Comparison of ENCODE assay signal across 10 cellular contexts in the genomic region with DNA sequence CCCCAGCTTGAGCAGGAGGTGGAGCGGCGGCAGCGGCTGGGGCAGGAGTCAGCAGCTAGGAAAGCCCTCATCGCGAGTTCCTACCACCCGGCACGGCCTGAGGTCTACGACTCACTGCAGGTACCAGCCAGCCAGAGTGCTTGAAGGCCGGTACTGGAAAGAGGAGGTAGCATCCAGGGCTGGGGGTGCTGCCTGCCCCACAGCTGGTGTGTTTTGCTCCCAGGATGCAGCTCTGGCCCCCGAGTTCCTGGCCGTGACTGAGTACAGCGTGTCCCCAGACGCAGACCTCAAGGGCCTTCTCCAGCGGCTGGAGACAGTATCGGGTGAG. TPM values are rescaled to one million over a fixed set of nuclear protein-coding genes. Genes with fewer than 3 reads are reported as not detected.
DNase-seq lines count a peak whose midpoint lies in the region; ATAC-seq and TF ChIP-seq lines count a peak whose summit lies in the region.
"Had no signal": no experiment of that assay in that cellular context is flagged by ENCODE, and none has a peak within 500 bp of the region (broad histone marks: within the 10 kb centered on the region; RNA-seq: fewer than 3 reads in every experiment).

No MANE protein-coding gene starts in this region.

- no peaks in the 10 kb centered on the region for H3K9me3 ChIP-seq in hepatocyte (ENCODE audit: low read depth)

- no peak overlapping the region for H3K27ac Mint-ChIP-seq in activated naive CD4-positive, alpha-beta T cell treated with anti-CD3 and anti-CD28 coated beads for 36 hours
- H3K27ac Mint-ChIP-seq in activated CD8-positive, alpha-beta T cell treated with anti-CD3 and anti-CD28 coated beads for 36 hours = no peak overlapping the region
- no peak overlapping the region for H3K27ac Mint-ChIP-seq in stimulated activated naive CD8-positive, alpha-beta T cell treated with anti-CD3 and anti-CD28 coated beads, Interleukin-15, amount 100 ng/mL, for 72 hours

- H3K4me1 Mint-ChIP-seq in activated naive CD4-positive, alpha-beta T cell treated with anti-CD3 and anti-CD28 coated beads for 36 hours (ENCODE audit: low read depth) = peaks cover 43% of the 10 kb centered on the region
- H3K4me1 Mint-ChIP-seq in activated CD8-positive, alpha-beta T cell treated with anti-CD3 and anti-CD28 coated beads for 36 hours (ENCODE audit: low read depth) = peaks cover 33% of the 10 kb centered on the region
- H3K4me1 Mint-ChIP-seq in stimulated activated naive CD8-positive, alpha-beta T cell treated with anti-CD3 and anti-CD28 coated beads, Interleukin-15, amount 100 ng/mL, for 72 hours = peaks cover 52% of the 10 kb centered on the region

- H3K9me2 ChIP-seq in hepatocyte (replicated peaks; ENCODE audit: insufficient read depth) = no peaks in the 10 kb centered on the region

- 94% methylated on average over 15 of the region's 15 CpGs for WGBS in hepatocyte (ENCODE audit: low lambda C conversion rate, missing lambda C conversion rate)

- no peaks in the 10 kb centered on the region for H3K27me3 Mint-ChIP-seq in activated naive CD4-positive, alpha-beta T cell treated with anti-CD3 and anti-CD28 coated beads for 36 hours (ENCODE audit: low read depth)
- no peaks in the 10 kb centered on the region for H3K27me3 Mint-ChIP-seq in activated CD8-positive, alpha-beta T cell treated with anti-CD3 and anti-CD28 coated beads for 36 hours
- no peaks in the 10 kb centered on the region for H3K27me3 Mint-ChIP-seq in stimulated activated naive CD8-positive, alpha-beta T cell treated with anti-CD3 and anti-CD28 coated beads, Interleukin-15, amount 100 ng/mL, for 72 hours

- H3K36me3 Mint-ChIP-seq in activated naive CD4-positive, alpha-beta T cell treated with anti-CD3 and anti-CD28 coated beads for 36 hours (ENCODE audit: low read depth) = peaks cover 5% of the 10 kb centered on the region
- peaks cover 9% of the 10 kb centered on the region for H3K36me3 Mint-ChIP-seq in activated CD8-positive, alpha-beta T cell treated with anti-CD3 and anti-CD28 coated beads for 36 hours (ENCODE audit: low read depth)

- H3K27ac ChIP-seq in hepatocyte = no peak overlapping the region

- POLR2A ChIA-PET in activated CD8-positive, alpha-beta T cell treated with anti-CD3 and anti-CD28 coated beads for 36 hours (lab: Charles Lee) = interaction anchor here (2.1 to 2.9 kb wide), 2 partner anchors 10 to 256 kb away, joined by 10 to 12 read pairs; a partner anchor contains a TSS

- H3K4me3 Mint-ChIP-seq in activated naive CD4-positive, alpha-beta T cell treated with anti-CD3 and anti-CD28 coated beads for 36 hours = peak overlapping the region; percentile 90
- H3K4me3 Mint-ChIP-seq in activated CD8-positive, alpha-beta T cell treated with anti-CD3 and anti-CD28 coated beads for 36 hours = peak overlapping the region; percentile 95
- H3K4me3 Mint-ChIP-seq in stimulated activated naive CD8-positive, alpha-beta T cell treated with anti-CD3 and anti-CD28 coated beads, Interleukin-15, amount 100 ng/mL, for 72 hours = peak overlapping the region; percentile 35 to 99

- H3K79me2 ChIP-seq in hepatocyte = peaks cover 60% of the 10 kb centered on the region

- no peak for DNase-seq in activated naive CD4-positive, alpha-beta T cell treated with anti-CD3 and anti-CD28 coated beads for 36 hours
- DNase-seq in activated naive CD4-positive, alpha-beta T cell (lab: John Stamatoyannopoulos, UW) = no peak
- DNase-seq in activated CD8-positive, alpha-beta T cell treated with anti-CD3 and anti-CD28 coated beads for 36 hours = no peak
- DNase-seq in hepatocyte (ENCODE audit: low spot score) (no peak), NCI-H345 (lab: John Stamatoyannopoulos, UW) (no peak), ACHN (no peak)
- DNase-seq in stimulated activated naive CD8-positive, alpha-beta T cell treated with anti-CD3 and anti-CD28 coated beads, Interleukin-15, amount 100 ng/mL, for 72 hours = no peak
- DNase-seq: NCI-H1436 had no signal

- CTCF ChIA-PET in activated naive CD4-positive, alpha-beta T cell treated with anti-CD3 and anti-CD28 coated beads for 36 hours (lab: Charles Lee) = interaction anchor here (0.5 kb wide), 1 partner anchor 562 kb away, joined by 4 read pairs; no protein-coding TSS in a partner anchor
- CTCF ChIA-PET in activated CD8-positive, alpha-beta T cell treated with anti-CD3 and anti-CD28 coated beads for 36 hours (lab: Charles Lee) = interaction anchor here (1.1 to 2.0 kb wide), 6 partner anchors 10 to 261 kb away, joined by 3 to 12 read pairs (median 4); a partner anchor contains a TSS

- no peak for ATAC-seq in activated CD8-positive, alpha-beta T cell treated with anti-CD3 and anti-CD28 coated beads for 36 hours
- ATAC-seq in stimulated activated naive CD8-positive, alpha-beta T cell treated with anti-CD3 and anti-CD28 coated beads, Interleukin-15, amount 100 ng/mL, for 72 hours = no peak
- ATAC-seq in GM18858 (IDR thresholded peaks at IDR 0.05; ENCODE audit: unreplicated experiment) = no peak
- ATAC-seq: sciatic nerve had no signal

- intact Hi-C loops in activated naive CD4-positive, alpha-beta T cell treated with anti-CD3 and anti-CD28 coated beads for 36 hours (cut with micrococcal nuclease) = loop anchor here (10.0 kb wide), 2 partner anchors 458 to 738 kb away; a partner anchor contains a TSS
- intact Hi-C loops in activated CD8-positive, alpha-beta T cell treated with anti-CD3 and anti-CD28 coated beads for 36 hours (cut with micrococcal nuclease) = loop anchor here (10.0 kb wide), 2 partner anchors 178 to 258 kb away; a partner anchor contains a TSS

- H3K36me3 ChIP-seq in hepatocyte (replicated peaks; ENCODE audit: insufficient read depth, low read depth) = no peaks in the 10 kb centered on the region

- no peak overlapping the region for H2AFZ ChIP-seq in hepatocyte

- H3K9me3 Mint-ChIP-seq in activated naive CD4-positive, alpha-beta T cell treated with anti-CD3 and anti-CD28 coated beads for 36 hours = no peaks in the 10 kb centered on the region
- H3K9me3 Mint-ChIP-seq in activated CD8-positive, alpha-beta T cell treated with anti-CD3 and anti-CD28 coated beads for 36 hours = no peaks in the 10 kb centered on the region
- H3K9me3 Mint-ChIP-seq in stimulated activated naive CD8-positive, alpha-beta T cell treated with anti-CD3 and anti-CD28 coated beads, Interleukin-15, amount 100 ng/mL, for 72 hours = no peaks in the 10 kb centered on the region

- peaks cover 25% of the 10 kb centered on the region for H3K4me1 ChIP-seq in hepatocyte (ENCODE audit: insufficient read depth)

- H3K27me3 ChIP-seq in hepatocyte = no peaks in the 10 kb centered on the region

- TF ChIP-seq CTCF in activated CD8-positive, alpha-beta T cell treated with anti-CD3 and anti-CD28 coated beads for 36 hours (IDR thresholded peaks at IDR 0.05) = no peak
- no peak for TF ChIP-seq CTCF in hepatocyte (IDR thresholded peaks at IDR 0.05; ENCODE audit: poor library complexity)

- H4K20me1 ChIP-seq in hepatocyte (ENCODE audit: insufficient read depth, poor library complexity, severe bottlenecking) = no peaks in the 10 kb centered on the region

- peak overlapping the region; percentile 87 for H3K4me2 ChIP-seq in hepatocyte

- no peak overlapping the region for H3K4me3 ChIP-seq in hepatocyte

- in situ Hi-C loops in ACHN (cut with HindIII; ENCODE audit: low pct_ligation_motif_present, low pct_unique_long_range_greater_than_20kb, low sequenced_read_pairs) = no loop called here

RNA-seq across cellular contexts. Expression of a gene that starts 1.6 kb away (rescaled TPM):
- total RNA-seq in activated naive CD4-positive, alpha-beta T cell treated with anti-CD3 and anti-CD28 coated beads for 36 hours = 10 to 100 TPM; 26.8 to 27.7 TPM
- total RNA-seq in activated CD8-positive, alpha-beta T cell treated with anti-CD3 and anti-CD28 coated beads for 36 hours = 10 to 100 TPM; 27.1 to 31.5 TPM
- total RNA-seq in hepatocyte = 11.4 and 13.4 TPM in 2 replicates
- polyA plus RNA-seq in hepatocyte = 23.9 and 26.5 TPM in 2 replicates

RNA-seq across cellular contexts. Expression of a gene that starts 3.9 kb away (rescaled TPM):
- total RNA-seq in activated naive CD4-positive, alpha-beta T cell treated with anti-CD3 and anti-CD28 coated beads for 36 hours = 100 to 1,000 TPM; 159 to 177 TPM
- 100 to 1,000 TPM; 174 to 180 TPM for total RNA-seq in activated CD8-positive, alpha-beta T cell treated with anti-CD3 and anti-CD28 coated beads for 36 hours
- 131 and 138 TPM in 2 replicates for total RNA-seq in hepatocyte
- 248 and 284 TPM in 2 replicates for polyA plus RNA-seq in hepatocyte

RNA-seq across cellular contexts. Expression of a gene that starts 10.3 kb away (rescaled TPM):
- 1 to 10 TPM; 5.1 to 5.9 TPM for total RNA-seq in activated naive CD4-positive, alpha-beta T cell treated with anti-CD3 and anti-CD28 coated beads for 36 hours
- total RNA-seq in activated CD8-positive, alpha-beta T cell treated with anti-CD3 and anti-CD28 coated beads for 36 hours = 1 to 10 TPM; 4.3 to 4.9 TPM
- 3.9 and 4.4 TPM in 2 replicates for total RNA-seq in hepatocyte
- 5.5 and 7.3 TPM in 2 replicates for polyA plus RNA-seq in hepatocyte
